Comparison of ENCODE assay signal across 21 cellular contexts in the genomic region with DNA sequence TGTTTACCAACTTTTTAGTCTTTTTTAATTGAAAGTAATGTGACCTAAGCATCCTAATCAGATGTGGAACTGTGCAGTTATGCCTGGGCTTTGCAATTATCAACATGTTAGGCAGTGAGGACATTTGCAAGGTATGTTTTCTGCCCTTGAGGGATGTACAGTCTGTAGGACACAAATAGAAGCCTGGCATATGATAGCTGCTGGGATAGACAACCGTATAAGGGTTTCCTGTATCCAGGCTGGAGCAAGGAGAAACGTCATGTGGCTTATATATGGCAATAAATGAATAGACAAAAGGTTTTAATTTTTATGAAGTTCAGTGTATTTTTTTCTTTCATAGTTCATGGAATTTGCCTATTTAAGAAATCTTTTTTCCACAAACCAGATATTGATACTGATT. TPM values are rescaled to one million over a fixed set of nuclear protein-coding genes. Genes with fewer than 3 reads are reported as not detected.
DNase-seq lines count a peak whose midpoint lies in the region; ATAC-seq and TF ChIP-seq lines count a peak whose summit lies in the region.
"Had no signal": no experiment of that assay in that cellular context is flagged by ENCODE, and none has a peak within 500 bp of the region (broad histone marks: within the 10 kb centered on the region; RNA-seq: fewer than 3 reads in every experiment).

No MANE protein-coding gene starts in this region.

- no peak overlapping the region for H3K27ac ChIP-seq in CD4-positive, alpha-beta T cell (ENCODE audit: low read depth, low read length)
- H3K27ac ChIP-seq: BLaER1 had no signal

- intact Hi-C loops in CD4-positive, alpha-beta T cell (cut with DNase I, micrococcal nuclease), result loop anchor here (5.0 to 10.0 kb wide), 6 partner anchors 200 to 998 kb away; partner anchors contain the start of genes INTS6 (in 2 of the 2), NEK3 (in 1 of the 2), SUGT1 (in 1 of the 2) and WDFY2 (in 1 of the 2)

- H3K9me3 ChIP-seq in CD4-positive, alpha-beta T cell (ENCODE audit: control insufficient read depth, low read length), result no peaks in the 10 kb centered on the region
- H3K9me3 ChIP-seq in T-helper 17 cell (ENCODE audit: control insufficient read depth, low read length, poor library complexity, severe bottlenecking), result no peaks in the 10 kb centered on the region
- H3K9me3 ChIP-seq: BLaER1, Caco-2, SK-N-SH had no signal

- POLR2A ChIA-PET in CD4-positive, alpha-beta T cell (lab: Charles Lee), result interaction anchor here (0.7 kb wide), 1 partner anchor 623 kb away, joined by 3 read pairs; no protein-coding TSS in a partner anchor

- no peaks in the 10 kb centered on the region for H3K9me3 Mint-ChIP-seq in CD4-positive, alpha-beta T cell
- H3K9me3 Mint-ChIP-seq in IgD-negative memory B cell, result no peaks in the 10 kb centered on the region
- H3K9me3 Mint-ChIP-seq in activated T-cell treated with anti-CD3 and anti-CD28 coated beads, Interleukin-2, amount 50 U/mL, for 72 hours, result no peaks in the 10 kb centered on the region
- H3K9me3 Mint-ChIP-seq: CD4-positive, alpha-beta memory T cell had no signal

- peak overlapping the region; percentile 71 for H3K4me3 Mint-ChIP-seq in CD4-positive, alpha-beta T cell
- H3K4me3 Mint-ChIP-seq in IgD-negative memory B cell (peak overlapping the region in 1 of 4 donors; percentile 60), T-helper 17 cell (no peak overlapping the region)
- no peak overlapping the region for H3K4me3 Mint-ChIP-seq in activated T-cell treated with anti-CD3 and anti-CD28 coated beads, Interleukin-2, amount 50 U/mL, for 72 hours

- H3K4me1 Mint-ChIP-seq in CD4-positive, alpha-beta T cell (ENCODE audit: low read depth), result peaks cover 57% of the 10 kb centered on the region
- peaks cover 26 to 37% (median 35%) of the 10 kb centered on the region in 3 donors for H3K4me1 Mint-ChIP-seq in IgD-negative memory B cell
- H3K4me1 Mint-ChIP-seq in T-helper 17 cell, result peaks cover 45% of the 10 kb centered on the region
- peaks cover 58% of the 10 kb centered on the region for H3K4me1 Mint-ChIP-seq in activated T-cell treated with anti-CD3 and anti-CD28 coated beads, Interleukin-2, amount 50 U/mL, for 72 hours (ENCODE audit: low read depth)

- H3K27ac Mint-ChIP-seq in CD4-positive, alpha-beta T cell, result peak overlapping the region; percentile 98
- H3K27ac Mint-ChIP-seq in IgD-negative memory B cell (peak overlapping the region in 2 of 3 donors; percentile 10 to 69), T-helper 17 cell (peak overlapping the region; percentile 97)
- no peak overlapping the region for H3K27ac Mint-ChIP-seq in activated T-cell treated with anti-CD3 and anti-CD28 coated beads, Interleukin-2, amount 50 U/mL, for 72 hours

- no peaks in the 10 kb centered on the region for H3K27me3 Mint-ChIP-seq in CD4-positive, alpha-beta T cell
- H3K27me3 Mint-ChIP-seq in IgD-negative memory B cell (no peaks in the 10 kb centered on the region), T-helper 17 cell (no peaks in the 10 kb centered on the region)
- no peaks in the 10 kb centered on the region for H3K27me3 Mint-ChIP-seq in activated T-cell treated with anti-CD3 and anti-CD28 coated beads, Interleukin-2, amount 50 U/mL, for 72 hours (ENCODE audit: low read depth)
- H3K27me3 Mint-ChIP-seq: CD4-positive, alpha-beta memory T cell had no signal

- no peak for TF ChIP-seq CTCF in CD4-positive, alpha-beta T cell (IDR thresholded peaks at IDR 0.05)

- H3K27me3 ChIP-seq in CD4-positive, alpha-beta T cell (ENCODE audit: control insufficient read depth, insufficient read depth, low read length), result no peaks in the 10 kb centered on the region
- H3K27me3 ChIP-seq: BLaER1 had no signal

- ATAC-seq in CD4-positive, alpha-beta T cell (ENCODE audit: poor library complexity), result no peak
- ATAC-seq in T-helper 17 cell, result no peak
- no peak for ATAC-seq in activated T-cell treated with anti-CD3 and anti-CD28 coated beads, Interleukin-2, amount 50 U/mL, for 72 hours (replicated peaks in 1 of 2)
- ATAC-seq in GM18858 (IDR thresholded peaks at IDR 0.05; ENCODE audit: unreplicated experiment), result no peak
- ATAC-seq: HCT116 had no signal

- DNase-seq in CD4-positive, alpha-beta T cell, result no peak
- no peak for DNase-seq in T-helper 17 cell
- DNase-seq in inferior parietal cortex (ENCODE audit: extremely low spot score), result peak; percentile 14
- no peak for DNase-seq in activated T-cell treated with anti-CD3 and anti-CD28 coated beads, Interleukin-2, amount 50 U/mL, for 72 hours
- DNase-seq in HUDEP-2 (lab: John Stamatoyannopoulos, UW; ENCODE audit: unreplicated experiment in 76 of 76), result no peak
- DNase-seq: Caco-2; CD4-positive, alpha-beta memory T cell; DMS153; GF-D8; MM.1S; NCI-H1048; NCI-H1436; NCI-H187 treated with DMSO at 0.1 percent for 48 hours; NCI-H2171; NCI-H524 treated with DMSO at 0.1 percent for 48 hours; SHP77 treated with DMSO at 0.1 percent for 48 hours; SK-N-SH had no signal

- CTCF ChIA-PET in CD4-positive, alpha-beta T cell (lab: Charles Lee), result no interaction called here

- H3K36me3 Mint-ChIP-seq in CD4-positive, alpha-beta T cell (ENCODE audit: low read depth), result peaks cover 26% of the 10 kb centered on the region
- H3K36me3 Mint-ChIP-seq in IgD-negative memory B cell (no peaks in the 10 kb centered on the region), T-helper 17 cell (ENCODE audit: low read depth) (peaks cover 2% of the 10 kb centered on the region)
- peaks cover 2 to 8% of the 10 kb centered on the region in 2 donors for H3K36me3 Mint-ChIP-seq in activated T-cell treated with anti-CD3 and anti-CD28 coated beads, Interleukin-2, amount 50 U/mL, for 72 hours (ENCODE audit: insufficient read depth in 2 of 2)

RNA-seq across cellular contexts. Expression of gene VPS36, which starts 2.0 kb away (rescaled TPM):
- 10 to 100 TPM; 29.9 to 31.0 TPM for total RNA-seq in CD4-positive, alpha-beta T cell
- 42.0 TPM for polyA plus RNA-seq in IgD-negative memory B cell
- 10 to 100 TPM; 39.6 to 42.0 TPM for total RNA-seq in T-helper 17 cell
- 10 to 100 TPM; 38.8 to 40.2 TPM for total RNA-seq in activated T-cell treated with anti-CD3 and anti-CD28 coated beads, Interleukin-2, amount 50 U/mL, for 72 hours

RNA-seq across cellular contexts. Expression of gene CKAP2, which starts 2.8 kb away (rescaled TPM):
- total RNA-seq in CD4-positive, alpha-beta T cell, result 10 to 100 TPM; 68.1 to 70.2 TPM
- polyA plus RNA-seq in IgD-negative memory B cell, result 14.8 TPM
- total RNA-seq in T-helper 17 cell, result 10 to 100 TPM; 21.8 to 27.8 TPM
- total RNA-seq in activated T-cell treated with anti-CD3 and anti-CD28 coated beads, Interleukin-2, amount 50 U/mL, for 72 hours, result 10 to 100 TPM; 61.1 to 71.7 TPM

RNA-seq across cellular contexts. Expression of gene THSD1, which starts 46.5 kb away (rescaled TPM):
- under 1 TPM; 0.53 to 0.60 TPM for total RNA-seq in CD4-positive, alpha-beta T cell
- 0.15 TPM for polyA plus RNA-seq in IgD-negative memory B cell
- under 1 TPM; 0.40 to 0.68 TPM for total RNA-seq in T-helper 17 cell
- total RNA-seq in activated T-cell treated with anti-CD3 and anti-CD28 coated beads, Interleukin-2, amount 50 U/mL, for 72 hours, result under 1 TPM; 0.35 to 0.48 TPM
- polyA plus RNA-seq: CD4-positive, alpha-beta memory T cell had no signal
